In the genomic region with DNA sequence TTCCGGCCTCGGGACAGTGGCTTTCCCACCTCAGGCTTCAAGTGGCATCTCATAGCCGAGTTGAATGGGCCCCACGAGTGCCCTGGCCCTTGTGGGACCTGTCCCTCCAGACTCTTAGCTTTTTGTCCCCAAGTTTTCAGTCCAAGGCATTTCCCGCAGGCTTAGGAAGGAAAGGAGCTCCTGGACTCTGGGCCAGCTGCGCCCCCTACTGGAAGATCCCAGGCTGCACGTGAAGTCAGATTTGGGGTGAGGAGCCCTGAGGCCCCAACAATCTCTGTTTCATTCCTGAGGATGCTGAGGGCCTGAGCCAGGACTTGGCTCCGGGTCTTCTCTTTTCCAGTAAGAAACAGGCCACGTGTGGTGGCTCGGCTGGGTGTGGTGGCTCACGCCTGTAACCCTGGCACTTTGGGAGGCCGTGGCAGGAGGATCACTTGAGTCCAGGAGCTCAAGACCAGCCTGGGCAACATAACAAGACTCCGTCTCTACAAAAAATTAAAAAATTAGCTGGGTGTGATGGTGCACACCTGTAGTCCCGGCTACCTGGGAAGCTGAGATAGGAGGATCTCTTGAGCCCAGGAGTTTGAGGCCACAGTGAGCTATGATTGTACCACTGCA, we compare ENCODE assay signal across 8 cellular contexts.
DNase-seq lines count a peak whose midpoint lies in the region; ATAC-seq and TF ChIP-seq lines count a peak whose summit lies in the region.

No MANE protein-coding gene starts in this region.

- peak; percentile 88 for TF ChIP-seq CTCF in RWPE1 (conservative IDR thresholded peaks at IDR 0.05; ENCODE audit: low read depth)
- peak; percentile 96 for TF ChIP-seq CTCF in brain microvascular endothelial cell (IDR thresholded peaks at IDR 0.05; ENCODE audit: low read depth, low read length, missing control alignments)

- no peak overlapping the region for H3K27ac ChIP-seq in RWPE1
- no peak overlapping the region for H3K27ac ChIP-seq in brain microvascular endothelial cell

- in situ Hi-C loops in brain microvascular endothelial cell (cut with HindIII; ENCODE audit: low pct_ligation_motif_present, low sequenced_read_pairs): loop anchor here (10.0 kb wide), 1 partner anchor 112 kb away; no protein-coding TSS in a partner anchor

- H3K27me3 ChIP-seq in brain microvascular endothelial cell (replicated peaks): no peaks in the 10 kb centered on the region

- CTCF ChIA-PET in RWPE1 (lab: Yijun Ruan, JAX): interaction anchor here (0.6 to 4.1 kb wide), 27 partner anchors 9 to 650 kb away, joined by 3 to 58 read pairs (median 4); no protein-coding TSS in a partner anchor

- H3K36me3 ChIP-seq in brain microvascular endothelial cell (replicated peaks): no peaks in the 10 kb centered on the region

- POLR2A ChIA-PET in RWPE1 (lab: Yijun Ruan, JAX; ENCODE audit: low non-redundant PET): interaction anchor here (0.6 kb wide), 1 partner anchor 113 kb away, joined by 4 read pairs; no protein-coding TSS in a partner anchor

- no peak overlapping the region for H3K4me3 ChIP-seq in brain microvascular endothelial cell (ENCODE audit: low read depth, low read length)

- ATAC-seq in GM21367 (IDR thresholded peaks at IDR 0.05; ENCODE audit: unreplicated experiment) (no peak), GM18909 (IDR thresholded peaks at IDR 0.05; ENCODE audit: poor library complexity, unreplicated experiment) (no peak)

- DNase-seq in DMS53 treated with DMSO at 0.1 percent for 48 hours (lab: John Stamatoyannopoulos, UW; ENCODE audit: unreplicated experiment) (peak; percentile 35), HT1080 (ENCODE audit: low read depth) (peak; percentile 43), RWPE1 (ENCODE audit: low spot score) (peak; percentile 65), brain microvascular endothelial cell (peak; percentile 47), inferior parietal cortex (ENCODE audit: extremely low spot score) (peak; percentile 87)
- peak; percentile 28 to 35 for DNase-seq in stimulated activated CD4-positive, alpha-beta T cell treated with anti-CD3 and anti-CD28 coated beads, Interleukin-15, amount 100 ng/mL, for 48 hours (ENCODE audit: low read depth in 2 of 2)

Comparison
In these comparisons a context has a peak if more than half of its experiments do, and no peak if none do; other contexts are left out.
1. DNase-seq: peak in every context shown above with its lines; median percentile 87 in inferior parietal cortex; 65 in RWPE1; 47 in brain microvascular endothelial cell; 43 in HT1080; 35 in DMS53 treated with DMSO at 0.1 percent for 48 hours; 32 in stimulated activated CD4-positive, alpha-beta T cell treated with anti-CD3 and anti-CD28 coated beads, Interleukin-15, amount 100 ng/mL, for 48 hours.